ENCODE assay signal across 9 cellular contexts in genomic region chr2:69026026-69026425, GRCh38. TPM values are rescaled to one million over a fixed set of nuclear protein-coding genes. Genes with fewer than 3 reads are reported as not detected.
DNase-seq lines count a peak whose midpoint lies in the region; ATAC-seq and TF ChIP-seq lines count a peak whose summit lies in the region.
"Had no signal": no experiment of that assay in that cellular context is flagged by ENCODE, and none has a peak within 500 bp of the region (broad histone marks: within the 10 kb centered on the region; RNA-seq: fewer than 3 reads in every experiment).

No MANE protein-coding gene starts in this region.

- H3K4me1 ChIP-seq in PC-9 (replicated peaks; ENCODE audit: insufficient read depth), result peaks cover 8% of the 10 kb centered on the region; the same call in 1 of the 2 replicates
- H3K4me1 ChIP-seq: BLaER1 had no signal

- H3K27ac Mint-ChIP-seq in osteocyte (ENCODE audit: unreplicated experiment), result no peak overlapping the region

- no peaks in the 10 kb centered on the region for H3K36me3 ChIP-seq in PC-9 (ENCODE audit: low read depth)
- H3K36me3 ChIP-seq: BLaER1 had no signal

- peaks cover 5% of the 10 kb centered on the region for H3K4me1 Mint-ChIP-seq in osteocyte (ENCODE audit: unreplicated experiment)

- H3K9me2 ChIP-seq in PC-9 (ENCODE audit: insufficient read depth), result no peaks in the 10 kb centered on the region

- CTCF ChIA-PET in PC-9 (lab: Charles Lee), result no interaction called here

- H3K27me3 ChIP-seq in PC-9 (ENCODE audit: insufficient read depth, low read depth), result no peaks in the 10 kb centered on the region
- H3K27me3 ChIP-seq: BLaER1 had no signal

- peak; percentile 69 for TF ChIP-seq CTCF in PC-9 (conservative IDR thresholded peaks at IDR 0.05)
- peak; percentile 43 for TF ChIP-seq CTCF in osteocyte (IDR thresholded peaks at IDR 0.05)
- TF ChIP-seq CTCF in omental fat pad (IDR thresholded peaks at IDR 0.05), result no peak

- H3K9me3 ChIP-seq in PC-9 (ENCODE audit: insufficient read depth, low read depth), result no peaks in the 10 kb centered on the region

- no peaks in the 10 kb centered on the region for H4K20me1 ChIP-seq in PC-9 (ENCODE audit: insufficient read depth)
- H4K20me1 ChIP-seq: BLaER1 had no signal

- peak; percentile 49 for ATAC-seq in HG03565 (IDR thresholded peaks at IDR 0.05; ENCODE audit: unreplicated experiment)
- ATAC-seq in HG03097 (IDR thresholded peaks at IDR 0.05; ENCODE audit: low FRiP score, unreplicated experiment), result no peak
- no peak for ATAC-seq in omental fat pad (ENCODE audit: low FRiP score)

- peaks cover 12% of the 10 kb centered on the region for H3K36me3 Mint-ChIP-seq in osteocyte (ENCODE audit: unreplicated experiment)

- peaks cover 10% of the 10 kb centered on the region; the same call in 1 of the 2 replicates for H3K79me2 ChIP-seq in PC-9 (ENCODE audit: low read depth)

- no peak overlapping the region for H3K4me3 Mint-ChIP-seq in osteocyte (ENCODE audit: unreplicated experiment)

- H3F3A ChIP-seq in PC-9 (ENCODE audit: insufficient read depth, low read depth), result no peaks in the 10 kb centered on the region

- POLR2A ChIA-PET in PC-9 (lab: Charles Lee; ENCODE audit: unreplicated experiment), result no interaction called here

- no TSS peak for BruUV-seq in PC-9 (replicated peaks; lab: Mats Ljungman, UMichigan)

- peak; percentile 0 for DNase-seq in NCI-H146 treated with DMSO at 0.1 percent for 48 hours (lab: John Stamatoyannopoulos, UW; ENCODE audit: unreplicated experiment)
- no peak for DNase-seq in NCI-H146 (lab: John Stamatoyannopoulos, UW)
- DNase-seq in PC-9, result peak in 1 of 2 experiments; percentile 11
- peak; percentile 38 to 60 for DNase-seq in erythroblast (lab: John Stamatoyannopoulos, UW)
- no peak for DNase-seq in osteocyte (ENCODE audit: extremely low spot score, unreplicated experiment)
- no peak for DNase-seq in omental fat pad (ENCODE audit: low spot score)

- H3K27me3 Mint-ChIP-seq in osteocyte (ENCODE audit: unreplicated experiment), result no peaks in the 10 kb centered on the region

- intact Hi-C loops in PC-9 (cut with micrococcal nuclease; ENCODE audit: unreplicated experiment), result loop anchor here (1.0 kb wide), 1 partner anchor 281 kb away; no protein-coding TSS in a partner anchor

- H2AFZ ChIP-seq in PC-9, result no peak overlapping the region

- H3K9me3 Mint-ChIP-seq in osteocyte (ENCODE audit: unreplicated experiment), result no peaks in the 10 kb centered on the region

- H3K27ac ChIP-seq in PC-9, result no peak overlapping the region
- H3K27ac ChIP-seq: BLaER1 had no signal

- TF ChIP-seq POLR2A in erythroblast (IDR thresholded peaks at IDR 0.05; ENCODE audit: low read length), result no peak

- H3K4me3 ChIP-seq in PC-9, result no peak overlapping the region
- H3K4me3 ChIP-seq: BLaER1 had no signal

- H3K4me2 ChIP-seq in PC-9, result no peak overlapping the region
- H3K4me2 ChIP-seq: BLaER1 had no signal

RNA-seq across cellular contexts. Expression of gene ANTXR1, which starts 13.0 kb away (rescaled TPM):
- total RNA-seq in PC-9 (2021) (36.1 and 48.3 TPM in 2 replicates), osteocyte (144 and 149 TPM in 2 replicates), omental fat pad (10 to 100 TPM; 27.7 to 49.1 (median 37.1) TPM)

RNA-seq across cellular contexts. Expression of gene GKN1, which starts 51.6 kb away (rescaled TPM):
- not detected in 2 replicates for total RNA-seq in PC-9 (2021)
- total RNA-seq in osteocyte, result not detected in 2 replicates
- total RNA-seq in omental fat pad, result not detected

Comparison
In these comparisons a context has a peak if more than half of its experiments do, and no peak if none do; other contexts are left out.
1. DNase-seq: peak in NCI-H146 treated with DMSO at 0.1 percent for 48 hours (single experiment) and erythroblast (2 of 2); none in NCI-H146 (single experiment), osteocyte (single experiment) and omental fat pad (single experiment).
2. CTCF ChIP-seq: peak in PC-9 (single experiment) and osteocyte (single experiment); none in omental fat pad (0 of 3).